Comparison of ENCODE assay signal across 1 cellular context in genomic region chr11:65377777-65378176, GRCh38.
TF ChIP-seq lines count a peak whose summit lies in the region.

No MANE protein-coding gene starts in this region.

TF ChIP-seq in HepG2, 621 proteins besides CTCF, POLR2A, EP300 and RAD21:
- no peak for TF ChIP-seq FOXA1 (IDR thresholded peaks at IDR 0.05)
- 0 out of 2 replicates have a peak, but pooled peaks have one; percentile 48 for TF ChIP-seq FOXA1 (CRISPR knock-in tag; IDR thresholded peaks at IDR 0.05)
- no peak for TF ChIP-seq HMG20A (CRISPR knock-in tag; IDR thresholded peaks at IDR 0.05; ENCODE audit: borderline replicate concordance)
- TF ChIP-seq, protein P1, sequence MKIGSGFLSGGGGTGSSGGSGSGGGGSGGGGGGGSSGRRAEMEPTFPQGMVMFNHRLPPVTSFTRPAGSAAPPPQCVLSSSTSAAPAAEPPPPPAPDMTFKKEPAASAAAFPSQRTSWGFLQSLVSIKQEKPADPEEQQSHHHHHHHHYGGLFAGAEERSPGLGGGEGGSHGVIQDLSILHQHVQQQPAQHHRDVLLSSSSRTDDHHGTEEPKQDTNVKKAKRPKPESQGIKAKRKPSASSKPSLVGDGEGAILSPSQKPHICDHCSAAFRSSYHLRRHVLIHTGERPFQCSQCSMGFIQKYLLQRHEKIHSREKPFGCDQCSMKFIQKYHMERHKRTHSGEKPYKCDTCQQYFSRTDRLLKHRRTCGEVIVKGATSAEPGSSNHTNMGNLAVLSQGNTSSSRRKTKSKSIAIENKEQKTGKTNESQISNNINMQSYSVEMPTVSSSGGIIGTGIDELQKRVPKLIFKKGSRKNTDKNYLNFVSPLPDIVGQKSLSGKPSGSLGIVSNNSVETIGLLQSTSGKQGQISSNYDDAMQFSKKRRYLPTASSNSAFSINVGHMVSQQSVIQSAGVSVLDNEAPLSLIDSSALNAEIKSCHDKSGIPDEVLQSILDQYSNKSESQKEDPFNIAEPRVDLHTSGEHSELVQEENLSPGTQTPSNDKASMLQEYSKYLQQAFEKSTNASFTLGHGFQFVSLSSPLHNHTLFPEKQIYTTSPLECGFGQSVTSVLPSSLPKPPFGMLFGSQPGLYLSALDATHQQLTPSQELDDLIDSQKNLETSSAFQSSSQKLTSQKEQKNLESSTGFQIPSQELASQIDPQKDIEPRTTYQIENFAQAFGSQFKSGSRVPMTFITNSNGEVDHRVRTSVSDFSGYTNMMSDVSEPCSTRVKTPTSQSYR (CRISPR knock-in tag; IDR thresholded peaks at IDR 0.05; ENCODE audit: borderline replicate concordance), result no peak
- peak; percentile 92 for TF ChIP-seq ZBTB33 (CRISPR knock-in tag; IDR thresholded peaks at IDR 0.05)
